29 cellular contexts compared by ENCODE assay signal in genomic region chr15:58161436-58161835, GRCh38. TPM values are rescaled to one million over a fixed set of nuclear protein-coding genes. Genes with fewer than 3 reads are reported as not detected.
"Had no signal": no experiment of that assay in that cellular context is flagged by ENCODE, and none has a peak within 500 bp of the region (broad histone marks: within the 10 kb centered on the region; RNA-seq: fewer than 3 reads in every experiment).

No MANE protein-coding gene starts in this region.

- ATAC-seq: naive thymus-derived CD4-positive, alpha-beta T cell; sciatic nerve; stimulated activated naive CD8-positive, alpha-beta T cell treated with anti-CD3 and anti-CD28 coated beads, Interleukin-15, amount 100 ng/mL, for 72 hours; upper lobe of right lung had no signal

- H3K36me3 ChIP-seq: esophagus squamous epithelium, prostate gland, right atrium auricular region, suprapubic skin, transverse colon, upper lobe of right lung, uterus had no signal

- H3K27ac ChIP-seq: esophagus squamous epithelium, prostate gland, right atrium auricular region, skin epidermis, spleen, suprapubic skin, transverse colon, upper lobe of right lung, uterus had no signal

- H3K27me3 ChIP-seq: right atrium auricular region, upper lobe of right lung, uterus had no signal

- H3K9me3 ChIP-seq: esophagus squamous epithelium, prostate gland, right atrium auricular region, spleen, suprapubic skin, transverse colon, upper lobe of right lung, uterus had no signal

- DNase-seq: cerebellar nuclear complex; cortex of kidney; effector CD8-positive, alpha-beta T cell; endodermal cell; erythroblast; esophagus squamous epithelium; hypothalamus; immature natural killer cell; mesenchymal stem cell; midbrain; naive thymus-derived CD4-positive, alpha-beta T cell; nephron progenitor cell; nucleus accumbens; spleen; stimulated activated CD8-positive, alpha-beta memory T cell treated with anti-CD3 and anti-CD28 coated beads, Interleukin-4, amount 100 ng/mL, for 48 hours; stimulated activated naive CD4-positive, alpha-beta T cell; stimulated activated naive CD8-positive, alpha-beta T cell treated with anti-CD3 and anti-CD28 coated beads, Interleukin-15, amount 100 ng/mL, for 72 hours; transverse colon; upper lobe of right lung; uterus had no signal

- H3K4me1 ChIP-seq: esophagus squamous epithelium, prostate gland, right atrium auricular region, spleen, suprapubic skin, transverse colon, upper lobe of right lung, uterus had no signal

- H3K4me3 ChIP-seq: esophagus squamous epithelium, prostate gland, right atrium auricular region, skin epidermis, spleen, suprapubic skin, transverse colon, upper lobe of right lung, uterus had no signal

- FAIRE-seq: frontal cortex, keratinocyte had no signal

RNA-seq across cellular contexts. Expression of gene AQP9, which starts 23.3 kb away (rescaled TPM):
- total RNA-seq: endodermal cell, lung microvascular endothelial cell, osteocyte had no signal
- polyA plus RNA-seq: immature natural killer cell had no signal
